In genomic region chr1:201828451-201828819, GRCh38 we compare ENCODE assay signal across 8 cellular contexts. TPM values are rescaled to one million over a fixed set of nuclear protein-coding genes. Genes with fewer than 3 reads are reported as not detected.
DNase-seq lines count a peak whose midpoint lies in the region; ATAC-seq and TF ChIP-seq lines count a peak whose summit lies in the region.

No MANE protein-coding gene starts in this region.

- peaks cover 2% of the 10 kb centered on the region for H3K27me3 Mint-ChIP-seq in GM23338 (ENCODE audit: insufficient read depth, low read depth, poor library complexity)
- no peaks in the 10 kb centered on the region for H3K27me3 Mint-ChIP-seq in activated CD8-positive, alpha-beta T cell treated with anti-CD3 and anti-CD28 coated beads, Interleukin-2, amount 10 ng/mL, durations not matched to agents 7 days and 5 days (ENCODE audit: low read depth)

- peaks cover 45% of the 10 kb centered on the region for H3K4me1 Mint-ChIP-seq in GM23338
- peaks cover 38% of the 10 kb centered on the region for H3K4me1 Mint-ChIP-seq in activated CD8-positive, alpha-beta T cell treated with anti-CD3 and anti-CD28 coated beads, Interleukin-2, amount 10 ng/mL, durations not matched to agents 7 days and 5 days (ENCODE audit: low read depth)

- peak overlapping the region; percentile 13 for H4K8ac ChIP-seq in mesendoderm (ENCODE audit: low read depth, low read length)

- no peaks in the 10 kb centered on the region; the same call in 2 of the 3 replicates for H3K36me3 Mint-ChIP-seq in GM23338 (ENCODE audit: low read depth)
- H3K36me3 Mint-ChIP-seq in activated CD8-positive, alpha-beta T cell treated with anti-CD3 and anti-CD28 coated beads, Interleukin-2, amount 10 ng/mL, durations not matched to agents 7 days and 5 days (ENCODE audit: low read depth), result peaks cover 17% of the 10 kb centered on the region

- H3K4me3 Mint-ChIP-seq in GM23338, result peak overlapping the region; percentile 94
- H3K4me3 Mint-ChIP-seq in activated CD8-positive, alpha-beta T cell treated with anti-CD3 and anti-CD28 coated beads, Interleukin-2, amount 10 ng/mL, durations not matched to agents 7 days and 5 days, result peak overlapping the region; percentile 89

- H3K9me3 Mint-ChIP-seq in GM23338, result no peaks in the 10 kb centered on the region; the same call in 2 of the 3 replicates
- no peaks in the 10 kb centered on the region for H3K9me3 Mint-ChIP-seq in activated CD8-positive, alpha-beta T cell treated with anti-CD3 and anti-CD28 coated beads, Interleukin-2, amount 10 ng/mL, durations not matched to agents 7 days and 5 days (ENCODE audit: insufficient read depth)

- H3K9me3 ChIP-seq in AG04450 (ENCODE audit: control insufficient read depth, insufficient read depth, low read length), result no peaks in the 10 kb centered on the region; the same call in 1 of the 2 replicates

- H3K23ac ChIP-seq in mesendoderm (ENCODE audit: low read length), result no peak overlapping the region

- CTCF ChIA-PET in AG04450 (lab: Charles Lee), result interaction anchor here (0.7 to 3.2 kb wide), 3 partner anchors 8 to 14 kb away, joined by 8 to 17 read pairs (median 8); no protein-coding TSS in a partner anchor
- CTCF ChIA-PET in activated CD8-positive, alpha-beta T cell treated with anti-CD3 and anti-CD28 coated beads, Interleukin-2, amount 10 ng/mL, durations not matched to agents 7 days and 5 days (lab: Charles Lee), result interaction anchor here (1.0 to 2.1 kb wide), 8 partner anchors 9 to 273 kb away, joined by 3 to 8 read pairs (median 4); no protein-coding TSS in a partner anchor

- peak overlapping the region; percentile 36 for H3K56ac ChIP-seq in mesendoderm (ENCODE audit: low read length)

- POLR2A ChIA-PET in AG04450 (lab: Yijun Ruan, JAX), result interaction anchor here (0.5 kb wide), 1 partner anchor 311 kb away, joined by 6 read pairs; no protein-coding TSS in a partner anchor
- POLR2A ChIA-PET in activated CD8-positive, alpha-beta T cell treated with anti-CD3 and anti-CD28 coated beads, Interleukin-2, amount 10 ng/mL, durations not matched to agents 7 days and 5 days (lab: Charles Lee), result no interaction called here

- H2BK120ac ChIP-seq in mesendoderm (ENCODE audit: low read depth, low read length), result no peak overlapping the region

- H3K27ac ChIP-seq in AG04450 (ENCODE audit: low read depth, low read length) (no peak overlapping the region), GM23338 (ENCODE audit: low read depth) (no peak overlapping the region), mesendoderm (ENCODE audit: low read depth, low read length) (no peak overlapping the region)

- no peak overlapping the region for H4K5ac ChIP-seq in mesendoderm (ENCODE audit: low read length)

- no peak overlapping the region for H3K27ac Mint-ChIP-seq in GM23338
- peak overlapping the region; percentile 29 for H3K27ac Mint-ChIP-seq in activated CD8-positive, alpha-beta T cell treated with anti-CD3 and anti-CD28 coated beads, Interleukin-2, amount 10 ng/mL, durations not matched to agents 7 days and 5 days

- H2BK15ac ChIP-seq in mesendoderm (replicated peaks; ENCODE audit: low read depth), result no peak overlapping the region

- DNase-seq in AG04450 (ENCODE audit: low read depth, low spot score) (no peak), GM23338 (ENCODE audit: low spot score) (no peak), mesendoderm (peak; percentile 21), activated gamma-delta T cell (lab: John Stamatoyannopoulos, UW) (no peak), dedifferentiated amniotic fluid mesenchymal stem cell (ENCODE audit: extremely low spot score) (no peak)
- DNase-seq in activated CD8-positive, alpha-beta T cell treated with anti-CD3 and anti-CD28 coated beads, Interleukin-2, amount 10 ng/mL, durations not matched to agents 7 days and 5 days, result no peak

- no peak overlapping the region for H3K18ac ChIP-seq in mesendoderm (ENCODE audit: low read length)

- H3K4me1 ChIP-seq in GM23338 (ENCODE audit: insufficient read depth), result peaks cover 26% of the 10 kb centered on the region
- peaks cover 11% of the 10 kb centered on the region for H3K4me1 ChIP-seq in mesendoderm (ENCODE audit: control insufficient read depth, low read depth, low read length)

- WGBS in mesendoderm (ENCODE audit: extremely low coverage, insufficient coverage, low lambda C conversion rate), result no CpG with 5 or more reads among the region's 3 CpGs

- H2AK5ac ChIP-seq in mesendoderm (ENCODE audit: low read length), result no peak overlapping the region

- ATAC-seq in GM23338 (no peak), GM19452 (IDR thresholded peaks at IDR 0.05; ENCODE audit: unreplicated experiment) (no peak), GM21529 (IDR thresholded peaks at IDR 0.05; ENCODE audit: unreplicated experiment) (no peak)
- ATAC-seq in activated CD8-positive, alpha-beta T cell treated with anti-CD3 and anti-CD28 coated beads, Interleukin-2, amount 10 ng/mL, durations not matched to agents 7 days and 5 days, result no peak

- H3K9me2 ChIP-seq in GM23338 (ENCODE audit: insufficient read depth), result 0 out of 2 replicates have a peak, but pooled peaks cover 3% of the 10 kb centered on the region

- no peak overlapping the region for H2BK5ac ChIP-seq in mesendoderm (ENCODE audit: low read length)

- peaks cover 2% of the 10 kb centered on the region for H3K79me1 ChIP-seq in mesendoderm (ENCODE audit: low read length)

- no peak overlapping the region for H2AFZ ChIP-seq in GM23338

- H3K4me2 ChIP-seq in GM23338 (no peak overlapping the region), mesendoderm (ENCODE audit: low read length) (no peak overlapping the region)

- peaks cover 25% of the 10 kb centered on the region for H4K20me1 ChIP-seq in GM23338 (replicated peaks; ENCODE audit: insufficient read depth)

- H3K4ac ChIP-seq in mesendoderm (ENCODE audit: low read depth, low read length), result no peak overlapping the region

- peaks cover 47% of the 10 kb centered on the region for H3K79me2 ChIP-seq in GM23338 (replicated peaks; ENCODE audit: insufficient read depth)
- H3K79me2 ChIP-seq in mesendoderm (ENCODE audit: control insufficient read depth, insufficient read depth, low read length), result peaks cover 41% of the 10 kb centered on the region

- H3K9ac ChIP-seq in mesendoderm (ENCODE audit: low read length), result peak overlapping the region; percentile 60

- peaks cover 5% of the 10 kb centered on the region; the same call in 1 of the 2 replicates for H3F3A ChIP-seq in GM23338 (replicated peaks; ENCODE audit: low read depth)

- TF ChIP-seq CTCF in AG04450 (IDR thresholded peaks at IDR 0.05; ENCODE audit: low read depth, low read length), result no peak
- no peak for TF ChIP-seq CTCF in GM23338 (conservative IDR thresholded peaks at IDR 0.05; ENCODE audit: low read depth in 2 of 2)

- H3K36me3 ChIP-seq in GM23338 (ENCODE audit: insufficient read depth), result no peaks in the 10 kb centered on the region
- H3K36me3 ChIP-seq in mesendoderm (ENCODE audit: control insufficient read depth, insufficient read depth, low read length), result no peaks in the 10 kb centered on the region

- H3K4me3 ChIP-seq in AG04450 (ENCODE audit: low read depth, low read length), result peak overlapping the region; percentile 44
- peak overlapping the region; percentile 89; the same call in 1 of the 2 replicates for H3K4me3 ChIP-seq in GM23338
- H3K4me3 ChIP-seq in mesendoderm (ENCODE audit: low read length), result no peak overlapping the region

- no peaks in the 10 kb centered on the region for H3K27me3 ChIP-seq in AG04450 (ENCODE audit: control insufficient read depth, insufficient read depth, low read length)
- H3K27me3 ChIP-seq in GM23338 (ENCODE audit: insufficient read depth), result no peaks in the 10 kb centered on the region
- no peaks in the 10 kb centered on the region for H3K27me3 ChIP-seq in mesendoderm (ENCODE audit: insufficient read depth, low read length, poor library complexity)

TF ChIP-seq in GM23338, 12 proteins besides CTCF, POLR2A, EP300 and RAD21:
- TF ChIP-seq ZNF331 (CRISPR knock-in tag; IDR thresholded peaks at IDR 0.05; ENCODE audit: low read depth) (no peak), CREB1 (CRISPR knock-in tag; IDR thresholded peaks at IDR 0.05; ENCODE audit: low read depth) (no peak)

RNA-seq across cellular contexts. Expression of gene IPO9, which starts 0.5 kb away (rescaled TPM):
- polyA plus RNA-seq in AG04450 (2011; rRNA removed) (55.5 and 57.9 TPM in 2 replicates), GM23338 (2016; fragmentation: Nextera tagmentation; extraction: Ambion mirVana) (70.8 and 87.4 TPM in 2 replicates)
- 38.9 and 43.6 TPM in 2 replicates for polyA minus RNA-seq in AG04450 (2011; rRNA and poly(A)+ RNA removed)
- total RNA-seq in GM23338 (2014; rRNA removed; shearing (Covaris generic)), result 41.1 and 47.6 TPM in 2 replicates
- total RNA-seq in activated CD8-positive, alpha-beta T cell treated with anti-CD3 and anti-CD28 coated beads, Interleukin-2, amount 10 ng/mL, durations not matched to agents 7 days and 5 days, result 10 to 100 TPM; 55.3 to 58.1 TPM
- polyA plus RNA-seq in mesendoderm (2013, experiment 1 of 2), result 65.4 TPM
- 63.3 TPM for polyA plus RNA-seq in mesendoderm (2013, experiment 2 of 2)
